19 cellular contexts compared by ENCODE assay signal in genomic region chr2:218028562-218029348, GRCh38. TPM values are rescaled to one million over a fixed set of nuclear protein-coding genes. Genes with fewer than 3 reads are reported as not detected.
DNase-seq lines count a peak whose midpoint lies in the region; ATAC-seq and TF ChIP-seq lines count a peak whose summit lies in the region.
"Had no signal": no experiment of that assay in that cellular context is flagged by ENCODE, and none has a peak within 500 bp of the region (broad histone marks: within the 10 kb centered on the region; RNA-seq: fewer than 3 reads in every experiment).

No MANE protein-coding gene starts in this region.

- TF ChIP-seq EP300 in stomach (IDR thresholded peaks at IDR 0.05): no peak

- H3K4me1 ChIP-seq in stomach: peaks cover 18 to 52% (median 44%) of the 10 kb centered on the region in 4 donors

- ATAC-seq in HG02571 (IDR thresholded peaks at IDR 0.05; ENCODE audit: unreplicated experiment): no peak
- ATAC-seq in GM21526 (IDR thresholded peaks at IDR 0.05; ENCODE audit: low FRiP score, unreplicated experiment): no peak
- ATAC-seq: activated naive CD4-positive, alpha-beta T cell treated with anti-CD3 and anti-CD28 coated beads, Interleukin-2, amount 50 U/mL, for 72 hours; GM12878; right cardiac atrium; T-cell had no signal

- peak; percentile 3 for DNase-seq in activated CD4-positive, alpha-beta T cell treated with anti-CD3 and anti-CD28 coated beads, Interleukin-2, amount 10 ng/mL, durations not matched to agents 7 days and 5 days
- DNase-seq in activated CD4-positive, alpha-beta T cell treated with anti-CD3 and anti-CD28 coated beads for 48 hours: no peak
- DNase-seq in activated CD4-positive, alpha-beta memory T cell treated with anti-CD3 and anti-CD28 coated beads for 36 hours: peak; percentile 6
- peak; percentile 1 for DNase-seq in iPS-NIHi11 (ENCODE audit: low spot score)
- DNase-seq in stomach: peak; percentile 71
- no peak for DNase-seq in NCI-H2171 treated with DMSO at 0.1 percent for 48 hours (lab: John Stamatoyannopoulos, UW)
- DNase-seq: CD4-positive, alpha-beta memory T cell; NCI-H2081; NCI-H526 treated with DMSO at 0.1 percent for 48 hours had no signal

- peak overlapping the region in 3 of 5 donors; percentile 14 to 39 (median 25) for H3K27ac ChIP-seq in stomach

- POLR2A ChIA-PET in activated CD4-positive, alpha-beta T cell treated with anti-CD3 and anti-CD28 coated beads, Interleukin-2, amount 10 ng/mL, durations not matched to agents 7 days and 5 days (lab: Charles Lee): no interaction called here
- POLR2A ChIA-PET in activated CD4-positive, alpha-beta memory T cell treated with anti-CD3 and anti-CD28 coated beads for 36 hours (lab: Charles Lee): no interaction called here

- H3K36me3 Mint-ChIP-seq in activated CD4-positive, alpha-beta T cell treated with anti-CD3 and anti-CD28 coated beads, Interleukin-2, amount 10 ng/mL, durations not matched to agents 7 days and 5 days (ENCODE audit: low read depth): no peaks in the 10 kb centered on the region
- no peaks in the 10 kb centered on the region for H3K36me3 Mint-ChIP-seq in activated CD4-positive, alpha-beta memory T cell treated with anti-CD3 and anti-CD28 coated beads for 36 hours
- H3K36me3 Mint-ChIP-seq: activated naive CD4-positive, alpha-beta T cell treated with anti-CD3 and anti-CD28 coated beads, Interleukin-2, amount 50 U/mL, for 72 hours; CD4-positive, alpha-beta memory T cell; T-cell had no signal

- TF ChIP-seq CTCF in stomach (IDR thresholded peaks at IDR 0.05): no peak

- no peak overlapping the region for H3K4me3 Mint-ChIP-seq in activated CD4-positive, alpha-beta T cell treated with anti-CD3 and anti-CD28 coated beads, Interleukin-2, amount 10 ng/mL, durations not matched to agents 7 days and 5 days
- H3K4me3 Mint-ChIP-seq in activated CD4-positive, alpha-beta memory T cell treated with anti-CD3 and anti-CD28 coated beads for 36 hours: no peak overlapping the region
- H3K4me3 Mint-ChIP-seq: CD4-positive, alpha-beta memory T cell; nephron; T-cell had no signal

- H3K27me3 ChIP-seq in stomach: peaks cover 0 to 5% (median 0%) of the 10 kb centered on the region in 3 donors
- H3K27me3 ChIP-seq: tibial artery had no signal

- H3K36me3 ChIP-seq in stomach: no peaks in the 10 kb centered on the region
- H3K36me3 ChIP-seq: tibial artery had no signal

- 37 to 47% (median 43%) methylated on average over 5 to 6 of the region's 6 CpGs for WGBS in stomach, 5 donors

- CTCF ChIA-PET in activated CD4-positive, alpha-beta T cell treated with anti-CD3 and anti-CD28 coated beads, Interleukin-2, amount 10 ng/mL, durations not matched to agents 7 days and 5 days (lab: Charles Lee): interaction anchor here (1.4 to 1.6 kb wide), 2 partner anchors 17 to 35 kb away, joined by 3 to 5 read pairs; no protein-coding TSS in a partner anchor
- CTCF ChIA-PET in activated CD4-positive, alpha-beta memory T cell treated with anti-CD3 and anti-CD28 coated beads for 36 hours (lab: Charles Lee): no interaction called here

- no peak overlapping the region for H3K4me3 ChIP-seq in stomach
- H3K4me3 ChIP-seq: GM12878, lung, tibial artery had no signal

- H3K9me3 Mint-ChIP-seq in activated CD4-positive, alpha-beta T cell treated with anti-CD3 and anti-CD28 coated beads, Interleukin-2, amount 10 ng/mL, durations not matched to agents 7 days and 5 days: no peaks in the 10 kb centered on the region
- H3K9me3 Mint-ChIP-seq in activated CD4-positive, alpha-beta memory T cell treated with anti-CD3 and anti-CD28 coated beads for 36 hours: no peaks in the 10 kb centered on the region
- H3K9me3 Mint-ChIP-seq: activated naive CD4-positive, alpha-beta T cell treated with anti-CD3 and anti-CD28 coated beads, Interleukin-2, amount 50 U/mL, for 72 hours; CD4-positive, alpha-beta memory T cell; nephron; T-cell had no signal

- H3K27ac Mint-ChIP-seq in activated CD4-positive, alpha-beta T cell treated with anti-CD3 and anti-CD28 coated beads, Interleukin-2, amount 10 ng/mL, durations not matched to agents 7 days and 5 days: peak overlapping the region; percentile 52
- H3K27ac Mint-ChIP-seq in activated CD4-positive, alpha-beta memory T cell treated with anti-CD3 and anti-CD28 coated beads for 36 hours: no peak overlapping the region
- H3K27ac Mint-ChIP-seq: nephron, T-cell had no signal

- TF ChIP-seq POLR2A in stomach (IDR thresholded peaks at IDR 0.05): no peak

- H3K9me3 ChIP-seq in stomach: no peaks in the 10 kb centered on the region
- H3K9me3 ChIP-seq: tibial artery had no signal

- H3K4me1 Mint-ChIP-seq in activated CD4-positive, alpha-beta T cell treated with anti-CD3 and anti-CD28 coated beads, Interleukin-2, amount 10 ng/mL, durations not matched to agents 7 days and 5 days: no peaks in the 10 kb centered on the region
- no peaks in the 10 kb centered on the region for H3K4me1 Mint-ChIP-seq in activated CD4-positive, alpha-beta memory T cell treated with anti-CD3 and anti-CD28 coated beads for 36 hours (ENCODE audit: low read depth)
- H3K4me1 Mint-ChIP-seq: CD4-positive, alpha-beta memory T cell; T-cell had no signal

- no peaks in the 10 kb centered on the region for H3K27me3 Mint-ChIP-seq in activated CD4-positive, alpha-beta T cell treated with anti-CD3 and anti-CD28 coated beads, Interleukin-2, amount 10 ng/mL, durations not matched to agents 7 days and 5 days
- H3K27me3 Mint-ChIP-seq in activated CD4-positive, alpha-beta memory T cell treated with anti-CD3 and anti-CD28 coated beads for 36 hours: no peaks in the 10 kb centered on the region
- H3K27me3 Mint-ChIP-seq: CD4-positive, alpha-beta memory T cell; T-cell had no signal

- intact Hi-C loops in activated CD4-positive, alpha-beta memory T cell treated with anti-CD3 and anti-CD28 coated beads for 36 hours (cut with micrococcal nuclease): no loop called here
- intact Hi-C loops in stomach (cut with DNase I; ENCODE audit: low total_unique reads): no loop called here

RNA-seq across cellular contexts. Expression of gene TNS1, which starts 26.0 kb away (rescaled TPM):
- total RNA-seq in activated CD4-positive, alpha-beta T cell treated with anti-CD3 and anti-CD28 coated beads, Interleukin-2, amount 10 ng/mL, durations not matched to agents 7 days and 5 days: 10 to 100 TPM; 11.0 to 13.5 TPM
- total RNA-seq in activated CD4-positive, alpha-beta memory T cell treated with anti-CD3 and anti-CD28 coated beads for 36 hours: under 1 TPM; 0.92 to 0.97 TPM
- total RNA-seq in stomach: 100 to 1,000 TPM; 145 to 682 (median 198) TPM
- 10 to 100 TPM; 18.5 to 44.9 (median 33.2) TPM for polyA plus RNA-seq in stomach
- polyA plus RNA-seq: CD4-positive, alpha-beta memory T cell had no signal

RNA-seq across cellular contexts. Expression of gene RUFY4, which starts 40.3 kb away (rescaled TPM):
- 1 to 10 TPM; 2.1 to 2.7 TPM for total RNA-seq in activated CD4-positive, alpha-beta T cell treated with anti-CD3 and anti-CD28 coated beads, Interleukin-2, amount 10 ng/mL, durations not matched to agents 7 days and 5 days
- 1 to 10 TPM in 1 of 2 experiments, under 1 TPM in 1; 0.93 to 1.8 TPM for total RNA-seq in activated CD4-positive, alpha-beta memory T cell treated with anti-CD3 and anti-CD28 coated beads for 36 hours
- total RNA-seq in stomach: not detected
- polyA plus RNA-seq in stomach: under 1 TPM in 2 of 3 donors, not detected in 1; 0.12 to 0.43 TPM
- total RNA-seq: fibroblast of villous mesenchyme, right cardiac atrium had no signal
- polyA plus RNA-seq: right cardiac atrium had no signal

Comparison
In these comparisons a context has a peak if more than half of its experiments do, and no peak if none do; other contexts are left out.
1. DNase-seq: peak in activated CD4-positive, alpha-beta T cell treated with anti-CD3 and anti-CD28 coated beads, Interleukin-2, amount 10 ng/mL, durations not matched to agents 7 days and 5 days (single experiment), activated CD4-positive, alpha-beta memory T cell treated with anti-CD3 and anti-CD28 coated beads for 36 hours (single experiment), iPS-NIHi11 (single experiment) and stomach (single experiment); none in activated CD4-positive, alpha-beta T cell treated with anti-CD3 and anti-CD28 coated beads for 48 hours (single experiment) and NCI-H2171 treated with DMSO at 0.1 percent for 48 hours (single experiment).
2. RNA of gene TNS1, which starts 26.0 kb away (total RNA-seq): 145 to 682 TPM in stomach; 11.0 to 13.5 TPM in activated CD4-positive, alpha-beta T cell treated with anti-CD3 and anti-CD28 coated beads, Interleukin-2, amount 10 ng/mL, durations not matched to agents 7 days and 5 days and 0.92 to 0.97 TPM in activated CD4-positive, alpha-beta memory T cell treated with anti-CD3 and anti-CD28 coated beads for 36 hours; every median in the first group is over 10 times any median in the second.